Comparison of ENCODE assay signal across 20 cellular contexts in genomic region chr20:47653892-47654291, GRCh38.
"Had no signal": no experiment of that assay in that cellular context is flagged by ENCODE, and none has a peak within 500 bp of the region (broad histone marks: within the 10 kb centered on the region; RNA-seq: fewer than 3 reads in every experiment).

No MANE protein-coding gene starts in this region.

- H3K4me3 Mint-ChIP-seq: activated CD4-positive, alpha-beta T cell treated with anti-CD3 and anti-CD28 coated beads, Interleukin-2, amount 10 ng/mL, durations not matched to agents 24 days and 14 days; immature natural killer cell; mesothelial cell of epicardium; stimulated activated naive B cell treated with anti-CD40 and anti-IgM and Interleukin-4, amounts not matched to agents 10 μg/mL and 1 μg/mL and 100 μg/mL, for 72 hours; T-helper 17 cell had no signal

- H3K9me3 Mint-ChIP-seq: activated CD4-positive, alpha-beta T cell treated with anti-CD3 and anti-CD28 coated beads, Interleukin-2, amount 10 ng/mL, durations not matched to agents 24 days and 14 days; mesothelial cell of epicardium; naive thymus-derived CD8-positive, alpha-beta T cell; stimulated activated naive B cell treated with anti-CD40 and anti-IgM and Interleukin-4, amounts not matched to agents 10 μg/mL and 1 μg/mL and 100 μg/mL, for 72 hours had no signal

- H3K27me3 Mint-ChIP-seq: activated CD4-positive, alpha-beta T cell treated with anti-CD3 and anti-CD28 coated beads, Interleukin-2, amount 10 ng/mL, durations not matched to agents 24 days and 14 days; naive thymus-derived CD8-positive, alpha-beta T cell; progenitor cell of endocrine pancreas; stimulated activated naive B cell treated with anti-CD40 and anti-IgM and Interleukin-4, amounts not matched to agents 10 μg/mL and 1 μg/mL and 100 μg/mL, for 72 hours; T-helper 17 cell had no signal

- DNase-seq: activated CD4-positive, alpha-beta T cell treated with anti-CD3 and anti-CD28 coated beads, Interleukin-2, amount 10 ng/mL, durations not matched to agents 24 days and 14 days; activated CD8-positive, alpha-beta memory T cell treated with anti-CD3 and anti-CD28 coated beads for 24 hours; activated CD8-positive, alpha-beta memory T cell treated with anti-CD3 and anti-CD28 coated beads, Interleukin-2, amount 50 U/mL, for 4 hours; activated naive CD4-positive, alpha-beta T cell treated with Interleukin-2 at 50 U/mL for 16 hours; activated T-cell treated with anti-CD3 and anti-CD28 coated beads, Interleukin-2, amount 50 U/mL, for 48 hours; anterior cingulate cortex; body of pancreas; cortex of kidney; immature natural killer cell; naive thymus-derived CD8-positive, alpha-beta T cell; retina; stimulated activated CD4-positive, alpha-beta T cell treated with anti-CD3 and anti-CD28 coated beads, Interleukin-2, amount 100 ng/mL, for 48 hours; stimulated activated CD8-positive, alpha-beta memory T cell treated with anti-CD3 and anti-CD28 coated beads, Interleukin-4, amount 100 ng/mL, for 48 hours; stimulated activated naive B cell treated with anti-CD40 and anti-IgM and Interleukin-4, amounts not matched to agents 10 μg/mL and 1 μg/mL and 100 μg/mL, for 72 hours; T-helper 17 cell; transverse colon; uterus had no signal

- H3K27ac Mint-ChIP-seq: activated CD4-positive, alpha-beta T cell treated with anti-CD3 and anti-CD28 coated beads, Interleukin-2, amount 10 ng/mL, durations not matched to agents 24 days and 14 days; mesothelial cell of epicardium; progenitor cell of endocrine pancreas; T-helper 17 cell had no signal

- H3K4me1 Mint-ChIP-seq: immature natural killer cell, T-helper 17 cell had no signal

- ATAC-seq: body of pancreas; left lobe of liver; naive thymus-derived CD8-positive, alpha-beta T cell; stimulated activated naive B cell treated with anti-CD40 and anti-IgM and Interleukin-4, amounts not matched to agents 10 μg/mL and 1 μg/mL and 100 μg/mL, for 72 hours; T-helper 17 cell had no signal
